In the genomic region with DNA sequence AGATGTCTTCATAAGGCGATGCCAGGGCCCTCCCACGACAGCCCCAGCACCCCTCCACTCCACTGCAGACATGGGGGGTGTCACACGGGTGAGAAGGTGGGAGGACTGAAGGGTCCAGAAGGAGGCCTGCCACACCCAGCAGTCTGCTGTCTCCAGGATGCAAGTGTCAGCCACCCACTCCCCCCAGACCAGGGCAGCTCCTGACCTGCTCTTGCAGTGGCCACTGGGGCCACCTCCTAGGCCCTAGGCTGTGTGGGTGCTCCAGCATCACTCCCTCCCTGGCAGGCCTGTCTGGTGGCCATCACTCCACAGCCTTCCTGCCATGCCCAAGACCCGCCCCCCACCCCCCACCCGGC, we compare ENCODE assay signal across 1 cellular context.
TF ChIP-seq lines count a peak whose summit lies in the region.

No MANE protein-coding gene starts in this region.

TF ChIP-seq in GM23338, 12 proteins besides CTCF, POLR2A, EP300 and RAD21 (continued from another document):
- TF ChIP-seq, protein P1, sequence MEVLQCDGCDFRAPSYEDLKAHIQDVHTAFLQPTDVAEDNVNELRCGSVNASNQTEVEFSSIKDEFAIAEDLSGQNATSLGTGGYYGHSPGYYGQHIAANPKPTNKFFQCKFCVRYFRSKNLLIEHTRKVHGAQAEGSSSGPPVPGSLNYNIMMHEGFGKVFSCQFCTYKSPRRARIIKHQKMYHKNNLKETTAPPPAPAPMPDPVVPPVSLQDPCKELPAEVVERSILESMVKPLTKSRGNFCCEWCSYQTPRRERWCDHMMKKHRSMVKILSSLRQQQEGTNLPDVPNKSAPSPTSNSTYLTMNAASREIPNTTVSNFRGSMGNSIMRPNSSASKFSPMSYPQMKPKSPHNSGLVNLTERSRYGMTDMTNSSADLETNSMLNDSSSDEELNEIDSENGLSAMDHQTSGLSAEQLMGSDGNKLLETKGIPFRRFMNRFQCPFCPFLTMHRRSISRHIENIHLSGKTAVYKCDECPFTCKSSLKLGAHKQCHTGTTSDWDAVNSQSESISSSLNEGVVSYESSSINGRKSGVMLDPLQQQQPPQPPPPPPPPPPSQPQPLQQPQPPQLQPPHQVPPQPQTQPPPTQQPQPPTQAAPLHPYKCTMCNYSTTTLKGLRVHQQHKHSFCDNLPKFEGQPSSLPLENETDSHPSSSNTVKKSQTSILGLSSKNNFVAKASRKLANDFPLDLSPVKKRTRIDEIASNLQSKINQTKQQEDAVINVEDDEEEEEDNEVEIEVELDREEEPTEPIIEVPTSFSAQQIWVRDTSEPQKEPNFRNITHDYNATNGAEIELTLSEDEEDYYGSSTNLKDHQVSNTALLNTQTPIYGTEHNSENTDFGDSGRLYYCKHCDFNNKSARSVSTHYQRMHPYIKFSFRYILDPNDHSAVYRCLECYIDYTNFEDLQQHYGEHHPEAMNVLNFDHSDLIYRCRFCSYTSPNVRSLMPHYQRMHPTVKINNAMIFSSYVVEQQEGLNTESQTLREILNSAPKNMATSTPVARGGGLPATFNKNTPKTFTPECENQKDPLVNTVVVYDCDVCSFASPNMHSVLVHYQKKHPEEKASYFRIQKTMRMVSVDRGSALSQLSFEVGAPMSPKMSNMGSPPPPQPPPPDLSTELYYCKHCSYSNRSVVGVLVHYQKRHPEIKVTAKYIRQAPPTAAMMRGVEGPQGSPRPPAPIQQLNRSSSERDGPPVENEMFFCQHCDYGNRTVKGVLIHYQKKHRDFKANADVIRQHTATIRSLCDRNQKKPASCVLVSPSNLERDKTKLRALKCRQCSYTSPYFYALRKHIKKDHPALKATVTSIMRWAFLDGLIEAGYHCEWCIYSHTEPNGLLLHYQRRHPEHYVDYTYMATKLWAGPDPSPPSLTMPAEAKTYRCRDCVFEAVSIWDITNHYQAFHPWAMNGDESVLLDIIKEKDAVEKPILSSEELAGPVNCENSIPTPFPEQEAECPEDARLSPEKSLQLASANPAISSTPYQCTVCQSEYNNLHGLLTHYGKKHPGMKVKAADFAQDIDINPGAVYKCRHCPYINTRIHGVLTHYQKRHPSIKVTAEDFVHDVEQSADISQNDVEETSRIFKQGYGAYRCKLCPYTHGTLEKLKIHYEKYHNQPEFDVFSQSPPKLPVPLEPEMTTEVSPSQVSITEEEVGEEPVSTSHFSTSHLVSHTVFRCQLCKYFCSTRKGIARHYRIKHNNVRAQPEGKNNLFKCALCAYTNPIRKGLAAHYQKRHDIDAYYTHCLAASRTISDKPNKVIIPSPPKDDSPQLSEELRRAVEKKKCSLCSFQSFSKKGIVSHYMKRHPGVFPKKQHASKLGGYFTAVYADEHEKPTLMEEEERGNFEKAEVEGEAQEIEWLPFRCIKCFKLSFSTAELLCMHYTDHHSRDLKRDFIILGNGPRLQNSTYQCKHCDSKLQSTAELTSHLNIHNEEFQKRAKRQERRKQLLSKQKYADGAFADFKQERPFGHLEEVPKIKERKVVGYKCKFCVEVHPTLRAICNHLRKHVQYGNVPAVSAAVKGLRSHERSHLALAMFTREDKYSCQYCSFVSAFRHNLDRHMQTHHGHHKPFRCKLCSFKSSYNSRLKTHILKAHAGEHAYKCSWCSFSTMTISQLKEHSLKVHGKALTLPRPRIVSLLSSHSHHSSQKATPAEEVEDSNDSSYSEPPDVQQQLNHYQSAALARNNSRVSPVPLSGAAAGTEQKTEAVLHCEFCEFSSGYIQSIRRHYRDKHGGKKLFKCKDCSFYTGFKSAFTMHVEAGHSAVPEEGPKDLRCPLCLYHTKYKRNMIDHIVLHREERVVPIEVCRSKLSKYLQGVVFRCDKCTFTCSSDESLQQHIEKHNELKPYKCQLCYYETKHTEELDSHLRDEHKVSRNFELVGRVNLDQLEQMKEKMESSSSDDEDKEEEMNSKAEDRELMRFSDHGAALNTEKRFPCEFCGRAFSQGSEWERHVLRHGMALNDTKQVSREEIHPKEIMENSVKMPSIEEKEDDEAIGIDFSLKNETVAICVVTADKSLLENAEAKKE (CRISPR knock-in tag; IDR thresholded peaks at IDR 0.05), result no peak
- TF ChIP-seq, protein P2, sequence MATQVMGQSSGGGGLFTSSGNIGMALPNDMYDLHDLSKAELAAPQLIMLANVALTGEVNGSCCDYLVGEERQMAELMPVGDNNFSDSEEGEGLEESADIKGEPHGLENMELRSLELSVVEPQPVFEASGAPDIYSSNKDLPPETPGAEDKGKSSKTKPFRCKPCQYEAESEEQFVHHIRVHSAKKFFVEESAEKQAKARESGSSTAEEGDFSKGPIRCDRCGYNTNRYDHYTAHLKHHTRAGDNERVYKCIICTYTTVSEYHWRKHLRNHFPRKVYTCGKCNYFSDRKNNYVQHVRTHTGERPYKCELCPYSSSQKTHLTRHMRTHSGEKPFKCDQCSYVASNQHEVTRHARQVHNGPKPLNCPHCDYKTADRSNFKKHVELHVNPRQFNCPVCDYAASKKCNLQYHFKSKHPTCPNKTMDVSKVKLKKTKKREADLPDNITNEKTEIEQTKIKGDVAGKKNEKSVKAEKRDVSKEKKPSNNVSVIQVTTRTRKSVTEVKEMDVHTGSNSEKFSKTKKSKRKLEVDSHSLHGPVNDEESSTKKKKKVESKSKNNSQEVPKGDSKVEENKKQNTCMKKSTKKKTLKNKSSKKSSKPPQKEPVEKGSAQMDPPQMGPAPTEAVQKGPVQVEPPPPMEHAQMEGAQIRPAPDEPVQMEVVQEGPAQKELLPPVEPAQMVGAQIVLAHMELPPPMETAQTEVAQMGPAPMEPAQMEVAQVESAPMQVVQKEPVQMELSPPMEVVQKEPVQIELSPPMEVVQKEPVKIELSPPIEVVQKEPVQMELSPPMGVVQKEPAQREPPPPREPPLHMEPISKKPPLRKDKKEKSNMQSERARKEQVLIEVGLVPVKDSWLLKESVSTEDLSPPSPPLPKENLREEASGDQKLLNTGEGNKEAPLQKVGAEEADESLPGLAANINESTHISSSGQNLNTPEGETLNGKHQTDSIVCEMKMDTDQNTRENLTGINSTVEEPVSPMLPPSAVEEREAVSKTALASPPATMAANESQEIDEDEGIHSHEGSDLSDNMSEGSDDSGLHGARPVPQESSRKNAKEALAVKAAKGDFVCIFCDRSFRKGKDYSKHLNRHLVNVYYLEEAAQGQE (IDR thresholded peaks at IDR 0.05; ENCODE audit: unreplicated experiment), result no peak
- no peak for TF ChIP-seq STAT1 (IDR thresholded peaks at IDR 0.05; ENCODE audit: unreplicated experiment)
- TF ChIP-seq ZNF331 (CRISPR knock-in tag; IDR thresholded peaks at IDR 0.05; ENCODE audit: low read depth), result no peak
- TF ChIP-seq, protein P3, sequence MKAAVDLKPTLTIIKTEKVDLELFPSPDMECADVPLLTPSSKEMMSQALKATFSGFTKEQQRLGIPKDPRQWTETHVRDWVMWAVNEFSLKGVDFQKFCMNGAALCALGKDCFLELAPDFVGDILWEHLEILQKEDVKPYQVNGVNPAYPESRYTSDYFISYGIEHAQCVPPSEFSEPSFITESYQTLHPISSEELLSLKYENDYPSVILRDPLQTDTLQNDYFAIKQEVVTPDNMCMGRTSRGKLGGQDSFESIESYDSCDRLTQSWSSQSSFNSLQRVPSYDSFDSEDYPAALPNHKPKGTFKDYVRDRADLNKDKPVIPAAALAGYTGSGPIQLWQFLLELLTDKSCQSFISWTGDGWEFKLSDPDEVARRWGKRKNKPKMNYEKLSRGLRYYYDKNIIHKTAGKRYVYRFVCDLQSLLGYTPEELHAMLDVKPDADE (IDR thresholded peaks at IDR 0.05), result no peak
- no peak for TF ChIP-seq EZH2phosphoT487 (IDR thresholded peaks at IDR 0.05; ENCODE audit: unreplicated experiment)
